In genomic region chr7:10931161-10931560, GRCh38 we compare ENCODE assay signal across 19 cellular contexts.
"Had no signal": no experiment of that assay in that cellular context is flagged by ENCODE, and none has a peak within 500 bp of the region (broad histone marks: within the 10 kb centered on the region; RNA-seq: fewer than 3 reads in every experiment).

No MANE protein-coding gene starts in this region.

- H3K27ac ChIP-seq: hepatocyte, suprapubic skin, thyroid gland had no signal

- H3K27me3 ChIP-seq: hepatocyte, right atrium auricular region, suprapubic skin, thyroid gland, upper lobe of left lung, uterus had no signal

- H3K27me3 Mint-ChIP-seq: naive thymus-derived CD8-positive, alpha-beta T cell had no signal

- H3K4me2 ChIP-seq: hepatocyte had no signal

- H3K36me3 ChIP-seq: uterus had no signal

- FAIRE-seq: islet of Langerhans, small intestine had no signal

- H3K9me3 Mint-ChIP-seq: naive thymus-derived CD8-positive, alpha-beta T cell; neural crest cell had no signal

- ATAC-seq: naive thymus-derived CD8-positive, alpha-beta T cell; stimulated activated naive CD8-positive, alpha-beta T cell treated with anti-CD3 and anti-CD28 coated beads, Interleukin-15, Interleukin-2, amounts not matched to agents 100 U/mL and 50 U/mL, for 24 hours had no signal

- H3K4me3 Mint-ChIP-seq: naive thymus-derived CD8-positive, alpha-beta T cell; neural crest cell had no signal

- DNase-seq: effector CD4-positive, alpha-beta T cell; foreskin melanocyte; head of caudate nucleus; kidney glomerular epithelial cell; mesendoderm; naive thymus-derived CD8-positive, alpha-beta T cell; posterior cingulate gyrus; small intestine; stimulated activated CD4-positive, alpha-beta T cell treated with anti-CD3 and anti-CD28 coated beads, Interleukin-12 subunit alpha, Interleukin-12 subunit beta, amount 100 ng/mL, for 4 hours; stimulated activated naive CD8-positive, alpha-beta T cell treated with anti-CD3 and anti-CD28 coated beads, Interleukin-15, Interleukin-2, amounts not matched to agents 100 U/mL and 50 U/mL, for 24 hours; thyroid gland; upper lobe of left lung; uterus had no signal

- H3K4me1 Mint-ChIP-seq: neural crest cell had no signal

- H3K9me3 ChIP-seq: right atrium auricular region, suprapubic skin, thyroid gland, upper lobe of left lung, uterus had no signal

- H2AFZ ChIP-seq: hepatocyte had no signal

- H3K4me3 ChIP-seq: coronary artery, hepatocyte, right atrium auricular region, suprapubic skin, thyroid gland, upper lobe of left lung, uterus had no signal
